ENCODE assay signal across 8 cellular contexts in the genomic region with DNA sequence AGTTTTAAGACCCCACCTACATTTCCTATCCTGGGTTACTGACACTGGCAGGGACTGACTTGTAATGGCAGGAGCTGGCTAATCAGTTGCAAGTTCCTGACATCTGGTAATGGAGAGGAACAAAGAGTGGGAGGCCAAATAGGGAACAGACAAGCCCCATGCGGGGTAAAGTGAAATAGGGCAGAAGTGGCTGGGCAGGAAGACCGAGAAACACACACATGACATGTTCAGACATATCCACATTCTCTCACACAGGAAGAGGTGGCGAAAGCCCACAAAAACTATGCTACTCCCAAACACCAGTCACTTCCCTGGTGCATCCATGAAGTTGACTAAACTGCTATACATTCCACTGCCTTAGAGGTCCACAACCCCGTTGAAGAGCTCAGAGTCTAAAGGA.
DNase-seq lines count a peak whose midpoint lies in the region; ATAC-seq, FAIRE-seq and TF ChIP-seq lines count a peak whose summit lies in the region.

No MANE protein-coding gene starts in this region.

- H3K4me3 ChIP-seq in left lung, result no peak overlapping the region
- no peak overlapping the region for H3K4me3 ChIP-seq in A673 (ENCODE audit: low read depth, low read length, poor library complexity, severe bottlenecking)

- DNase-seq in activated CD4-positive, alpha-beta T cell treated with anti-CD3 and anti-CD28 coated beads, Interleukin-2, amount 10 ng/mL, durations not matched to agents 24 days and 14 days, result peak; percentile 62
- no peak for DNase-seq in activated CD4-positive, alpha-beta T cell treated with anti-CD3 and anti-CD28 coated beads, Interleukin-2, amount 50 U/mL, for 4 hours
- DNase-seq in left lung (peak in 1 of 2 donors; percentile 55), A673 (ENCODE audit: low spot score) (no peak), D721Med (ENCODE audit: insufficient read length, low spot score) (no peak), NCI-H345 (lab: John Stamatoyannopoulos, UW) (no peak)

- H3K36me3 ChIP-seq in left lung (no peaks in the 10 kb centered on the region), A673 (ENCODE audit: insufficient read depth, low read length, poor library complexity, severe bottlenecking) (no peaks in the 10 kb centered on the region)

- H3K4me1 Mint-ChIP-seq in activated CD4-positive, alpha-beta T cell treated with anti-CD3 and anti-CD28 coated beads, Interleukin-2, amount 10 ng/mL, durations not matched to agents 24 days and 14 days, result peaks cover 36% of the 10 kb centered on the region
- peaks cover 33% of the 10 kb centered on the region for H3K4me1 Mint-ChIP-seq in T-helper 1 cell treated with Interleukin-12 subunit alpha and Interleukin-12 subunit beta and Interleukin-4 antibody, amounts not matched to agents 30 μg/mL and 1 μg/mL, for 36 hours (ENCODE audit: low read depth)

- H3K9me3 Mint-ChIP-seq in activated CD4-positive, alpha-beta T cell treated with anti-CD3 and anti-CD28 coated beads, Interleukin-2, amount 10 ng/mL, durations not matched to agents 24 days and 14 days, result peaks cover 5% of the 10 kb centered on the region
- peaks cover 11% of the 10 kb centered on the region for H3K9me3 Mint-ChIP-seq in T-helper 1 cell treated with Interleukin-12 subunit alpha and Interleukin-12 subunit beta and Interleukin-4 antibody, amounts not matched to agents 30 μg/mL and 1 μg/mL, for 36 hours

- CTCF ChIA-PET in A673 (lab: Charles Lee), result no interaction called here

- POLR2A ChIA-PET in A673 (lab: Charles Lee; ENCODE audit: low non-redundant PET), result no interaction called here

- FAIRE-seq in D721Med (lab: Jason Lieb, UNC), result no peak

- peaks cover 3% of the 10 kb centered on the region for H3K36me3 Mint-ChIP-seq in activated CD4-positive, alpha-beta T cell treated with anti-CD3 and anti-CD28 coated beads, Interleukin-2, amount 10 ng/mL, durations not matched to agents 24 days and 14 days (ENCODE audit: low read depth)
- peaks cover 8% of the 10 kb centered on the region for H3K36me3 Mint-ChIP-seq in T-helper 1 cell treated with Interleukin-12 subunit alpha and Interleukin-12 subunit beta and Interleukin-4 antibody, amounts not matched to agents 30 μg/mL and 1 μg/mL, for 36 hours (ENCODE audit: low read depth)

- TF ChIP-seq CTCF in left lung (IDR thresholded peaks at IDR 0.05) (no peak), A673 (conservative IDR thresholded peaks at IDR 0.05; ENCODE audit: low read depth, low read length) (no peak), D721Med (IDR thresholded peaks at IDR 0.05; ENCODE audit: insufficient read depth, missing control alignments) (no peak)

- ATAC-seq in HG03045 (IDR thresholded peaks at IDR 0.05; ENCODE audit: unreplicated experiment) (peak; percentile 60), left lung (peak; percentile 64)

- H3K27me3 Mint-ChIP-seq in activated CD4-positive, alpha-beta T cell treated with anti-CD3 and anti-CD28 coated beads, Interleukin-2, amount 10 ng/mL, durations not matched to agents 24 days and 14 days, result no peaks in the 10 kb centered on the region
- H3K27me3 Mint-ChIP-seq in T-helper 1 cell treated with Interleukin-12 subunit alpha and Interleukin-12 subunit beta and Interleukin-4 antibody, amounts not matched to agents 30 μg/mL and 1 μg/mL, for 36 hours (ENCODE audit: low read depth), result no peaks in the 10 kb centered on the region

- H3K9me3 ChIP-seq in left lung (no peaks in the 10 kb centered on the region), A673 (ENCODE audit: low read depth, low read length, poor library complexity, severe bottlenecking) (no peaks in the 10 kb centered on the region)

- no peak overlapping the region for H3K4me3 Mint-ChIP-seq in activated CD4-positive, alpha-beta T cell treated with anti-CD3 and anti-CD28 coated beads, Interleukin-2, amount 10 ng/mL, durations not matched to agents 24 days and 14 days
- H3K4me3 Mint-ChIP-seq in T-helper 1 cell treated with Interleukin-12 subunit alpha and Interleukin-12 subunit beta and Interleukin-4 antibody, amounts not matched to agents 30 μg/mL and 1 μg/mL, for 36 hours, result no peak overlapping the region

- H3K27ac ChIP-seq in left lung (peak overlapping the region; percentile 26 to 63), A673 (ENCODE audit: low read depth, low read length, poor library complexity, severe bottlenecking) (no peak overlapping the region)

- intact Hi-C loops in activated CD4-positive, alpha-beta T cell treated with anti-CD3 and anti-CD28 coated beads, Interleukin-2, amount 10 ng/mL, durations not matched to agents 24 days and 14 days (cut with micrococcal nuclease), result loop anchor here (5.0 to 10.0 kb wide), 3 partner anchors 164 to 274 kb away; no protein-coding TSS in a partner anchor
- intact Hi-C loops in left lung (cut with DNase I) (no loop called here), A673 (cut with micrococcal nuclease; ENCODE audit: unreplicated experiment) (no loop called here)

- no TSS peak for BruUV-seq in A673 (replicated peaks; lab: Mats Ljungman, UMichigan)

- H3K27me3 ChIP-seq in left lung (no peaks in the 10 kb centered on the region), A673 (replicated peaks; ENCODE audit: insufficient read depth, low read depth, low read length, poor library complexity) (no peaks in the 10 kb centered on the region)

- peak overlapping the region; percentile 34 for H3K27ac Mint-ChIP-seq in activated CD4-positive, alpha-beta T cell treated with anti-CD3 and anti-CD28 coated beads, Interleukin-2, amount 10 ng/mL, durations not matched to agents 24 days and 14 days
- H3K27ac Mint-ChIP-seq in T-helper 1 cell treated with Interleukin-12 subunit alpha and Interleukin-12 subunit beta and Interleukin-4 antibody, amounts not matched to agents 30 μg/mL and 1 μg/mL, for 36 hours, result peak overlapping the region; percentile 65

- H3K4me1 ChIP-seq in left lung (peaks cover 19 to 52% of the 10 kb centered on the region in 2 donors), A673 (ENCODE audit: insufficient read depth, low read length, poor library complexity, severe bottlenecking) (peaks cover 31% of the 10 kb centered on the region)
